ENCODE assay signal across 11 cellular contexts in genomic region chr3:183527980-183528379, GRCh38. TPM values are rescaled to one million over a fixed set of nuclear protein-coding genes. Genes with fewer than 3 reads are reported as not detected.
DNase-seq lines count a peak whose midpoint lies in the region; ATAC-seq and TF ChIP-seq lines count a peak whose summit lies in the region.
"Had no signal": no experiment of that assay in that cellular context is flagged by ENCODE, and none has a peak within 500 bp of the region (broad histone marks: within the 10 kb centered on the region; RNA-seq: fewer than 3 reads in every experiment).

No MANE protein-coding gene starts in this region.

- H3K9me2 ChIP-seq in DOHH2 (replicated peaks; ENCODE audit: control insufficient read depth, low read length): no peaks in the 10 kb centered on the region

- peaks cover 6% of the 10 kb centered on the region for H3K4me1 Mint-ChIP-seq in osteocyte (ENCODE audit: unreplicated experiment)

- H3K27ac Mint-ChIP-seq in activated naive CD4-positive, alpha-beta T cell treated with anti-CD3 and anti-CD28 coated beads, Interleukin-2, amount 50 U/mL, for 72 hours: peak overlapping the region; percentile 17 to 67
- H3K27ac Mint-ChIP-seq in osteocyte (ENCODE audit: unreplicated experiment): no peak overlapping the region

- H3K4me3 ChIP-seq in DOHH2 (ENCODE audit: low read length): 0 out of 2 replicates have a peak overlapping the region, but pooled peaks have one; percentile 21

- TF ChIP-seq CTCF in DOHH2 (IDR thresholded peaks at IDR 0.05; ENCODE audit: low read depth, low read length, poor library complexity, severe bottlenecking) (no peak), osteocyte (IDR thresholded peaks at IDR 0.05) (no peak)

- H3K4me1 ChIP-seq in DOHH2 (ENCODE audit: control insufficient read depth, low read length): peaks cover 77% of the 10 kb centered on the region

- H3K27ac ChIP-seq in DOHH2 (ENCODE audit: low read depth, low read length): peak overlapping the region; percentile 24

- no peaks in the 10 kb centered on the region for H3K27me3 ChIP-seq in DOHH2 (ENCODE audit: control insufficient read depth, low read length)

- peaks cover 98% of the 10 kb centered on the region for H3K79me2 ChIP-seq in DOHH2 (ENCODE audit: control insufficient read depth, low read length)

- peaks cover 18% of the 10 kb centered on the region for H3K27me3 Mint-ChIP-seq in osteocyte (ENCODE audit: unreplicated experiment)

- H4K20me1 ChIP-seq in DOHH2 (ENCODE audit: control insufficient read depth, insufficient read depth, low read depth, low read length): no peaks in the 10 kb centered on the region

- no peaks in the 10 kb centered on the region for H3K9me3 ChIP-seq in DOHH2 (ENCODE audit: control insufficient read depth, insufficient read depth, low read length)

- 0 out of 2 replicates have a peak, but pooled peaks cover 8% of the 10 kb centered on the region for H3F3A ChIP-seq in DOHH2 (ENCODE audit: control insufficient read depth, insufficient read depth)

- no peak for DNase-seq in activated naive CD4-positive, alpha-beta T cell treated with anti-CD3 and anti-CD28 coated beads, Interleukin-2, amount 50 U/mL, for 72 hours (ENCODE audit: low spot score in 2 of 2)
- no peak for DNase-seq in NCI-H748 (lab: John Stamatoyannopoulos, UW; ENCODE audit: unreplicated experiment)
- no peak for DNase-seq in NCI-H2029 (lab: John Stamatoyannopoulos, UW)
- no peak for DNase-seq in osteocyte (ENCODE audit: extremely low spot score, unreplicated experiment)
- DNase-seq in germinal center (ENCODE audit: low spot score): no peak
- DNase-seq: aorta, PC-3, small intestine had no signal

- no peak overlapping the region for H3K4me3 Mint-ChIP-seq in osteocyte (ENCODE audit: unreplicated experiment)

- peak overlapping the region; percentile 36 for H3K4me2 ChIP-seq in DOHH2 (ENCODE audit: low read length)

- peaks cover 0 to 10% of the 10 kb centered on the region in 2 donors for H3K9me3 Mint-ChIP-seq in activated naive CD4-positive, alpha-beta T cell treated with anti-CD3 and anti-CD28 coated beads, Interleukin-2, amount 50 U/mL, for 72 hours
- no peaks in the 10 kb centered on the region for H3K9me3 Mint-ChIP-seq in osteocyte (ENCODE audit: unreplicated experiment)

- ATAC-seq in GM19395 (IDR thresholded peaks at IDR 0.05; ENCODE audit: unreplicated experiment) (peak; percentile 52), HG03095 (IDR thresholded peaks at IDR 0.05; ENCODE audit: unreplicated experiment) (peak; percentile 31)
- peak in 1 of 2 donors; percentile 42 for ATAC-seq in activated naive CD4-positive, alpha-beta T cell treated with anti-CD3 and anti-CD28 coated beads, Interleukin-2, amount 50 U/mL, for 72 hours
- ATAC-seq: PC-3 had no signal

- H3K36me3 ChIP-seq in DOHH2 (ENCODE audit: control insufficient read depth, low read length): peaks cover 90% of the 10 kb centered on the region

- peaks cover 18 to 74% of the 10 kb centered on the region in 2 donors for H3K36me3 Mint-ChIP-seq in activated naive CD4-positive, alpha-beta T cell treated with anti-CD3 and anti-CD28 coated beads, Interleukin-2, amount 50 U/mL, for 72 hours
- H3K36me3 Mint-ChIP-seq in osteocyte (ENCODE audit: unreplicated experiment): no peaks in the 10 kb centered on the region

RNA-seq across cellular contexts. Expression of gene KLHL6, which starts 27.5 kb away (rescaled TPM):
- 10 to 100 TPM; 47.0 to 72.9 TPM for total RNA-seq in activated naive CD4-positive, alpha-beta T cell treated with anti-CD3 and anti-CD28 coated beads, Interleukin-2, amount 50 U/mL, for 72 hours
- not detected in 2 replicates for total RNA-seq in osteocyte
- total RNA-seq: PC-3 had no signal

Comparison
In these comparisons a context has a peak if more than half of its experiments do, and no peak if none do; other contexts are left out.
1. RNA of gene KLHL6, which starts 27.5 kb away (total RNA-seq): 47.0 to 72.9 TPM in activated naive CD4-positive, alpha-beta T cell treated with anti-CD3 and anti-CD28 coated beads, Interleukin-2, amount 50 U/mL, for 72 hours; not detected in osteocyte; every median in the first group is over 10 times any median in the second.